8 cellular contexts compared by ENCODE assay signal in the genomic region with DNA sequence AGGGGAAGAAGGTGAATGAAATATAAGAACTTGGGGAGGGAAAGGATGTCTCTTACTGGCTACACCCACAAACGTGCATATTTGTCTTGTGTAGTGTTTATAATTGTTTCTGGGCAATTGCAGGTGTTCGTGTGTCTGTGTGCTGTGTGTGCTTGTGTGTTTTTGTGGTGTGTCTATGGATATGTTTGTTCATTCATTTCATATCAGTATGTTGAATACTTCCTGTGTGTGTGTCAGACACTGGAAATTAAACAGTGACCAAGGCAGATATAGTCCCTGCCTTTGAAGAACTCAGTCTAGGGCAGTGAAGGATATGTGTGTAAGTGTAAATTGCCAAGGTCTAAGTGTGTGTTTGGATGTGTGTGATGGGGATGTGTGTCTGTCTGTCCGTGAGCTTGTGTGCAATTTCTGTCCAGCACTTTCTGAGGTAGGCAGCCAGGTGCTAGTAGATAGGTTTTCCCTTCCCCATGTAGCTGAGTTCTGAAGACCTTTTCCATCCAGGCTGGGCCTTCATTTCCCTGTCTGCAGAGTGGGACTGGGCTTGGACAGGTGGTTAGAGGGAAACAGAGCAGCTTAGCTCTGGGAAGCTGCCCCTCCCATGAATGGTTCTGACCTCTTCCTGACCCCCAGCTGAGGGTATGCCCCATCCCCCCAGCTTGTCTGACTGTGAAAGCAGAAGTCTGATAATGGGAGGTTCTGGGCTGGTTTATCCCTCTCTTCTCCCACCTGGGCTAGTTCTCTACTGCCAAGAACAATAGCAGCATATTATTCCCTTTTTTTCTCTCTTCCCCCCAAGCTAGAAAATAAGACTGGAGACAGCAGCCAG. TPM values are rescaled to one million over a fixed set of nuclear protein-coding genes. Genes with fewer than 3 reads are reported as not detected.
DNase-seq lines count a peak whose midpoint lies in the region; TF ChIP-seq lines count a peak whose summit lies in the region.

No MANE protein-coding gene starts in this region.

- peaks cover 34% of the 10 kb centered on the region for H3K79me2 ChIP-seq in SU-DHL-6 (ENCODE audit: insufficient read depth, low read length)
- H3K79me2 ChIP-seq in GM23248 (ENCODE audit: insufficient read depth), result peaks cover 22% of the 10 kb centered on the region

- H3K4me1 ChIP-seq in BLaER1, result peaks cover 40% of the 10 kb centered on the region
- H3K4me1 ChIP-seq in iPS-20b (ENCODE audit: insufficient read depth, low read length), result peaks cover 40% of the 10 kb centered on the region
- H3K4me1 ChIP-seq in GM23248 (ENCODE audit: insufficient read depth), result no peaks in the 10 kb centered on the region
- peaks cover 7 to 11% of the 10 kb centered on the region in 2 donors for H3K4me1 ChIP-seq in thyroid gland

- H3K4me3 ChIP-seq in BLaER1 (no peak overlapping the region), SU-DHL-6 (ENCODE audit: insufficient read depth, low read length, poor library complexity, severe bottlenecking) (no peak overlapping the region), iPS-20b (ENCODE audit: low read length) (peak overlapping the region; percentile 77), GM23248 (no peak overlapping the region), thyroid gland (replicated peaks in 1 of 3) (no peak overlapping the region)

- H3K27ac ChIP-seq in BLaER1 (no peak overlapping the region), SU-DHL-6 (ENCODE audit: low read depth, low read length) (peak overlapping the region; percentile 46), iPS-20b (ENCODE audit: low read length) (peak overlapping the region; percentile 73), GM23248 (no peak overlapping the region), thyroid gland (no peak overlapping the region)

- H3F3A ChIP-seq in SU-DHL-6 (ENCODE audit: insufficient read depth) (peaks cover 13% of the 10 kb centered on the region), GM23248 (ENCODE audit: insufficient read depth) (no peaks in the 10 kb centered on the region)

- H3K9me3 ChIP-seq in BLaER1 (no peaks in the 10 kb centered on the region), SU-DHL-6 (ENCODE audit: insufficient read depth, low read length) (no peaks in the 10 kb centered on the region), iPS-20b (ENCODE audit: insufficient read depth, low read depth, low read length) (no peaks in the 10 kb centered on the region), GM23248 (ENCODE audit: low read depth) (no peaks in the 10 kb centered on the region), thyroid gland (no peaks in the 10 kb centered on the region)

- H3K36me3 ChIP-seq in BLaER1, result peaks cover 38% of the 10 kb centered on the region
- no peaks in the 10 kb centered on the region for H3K36me3 ChIP-seq in SU-DHL-6 (ENCODE audit: low read length)
- H3K36me3 ChIP-seq in iPS-20b (ENCODE audit: insufficient read depth, low read depth, low read length), result peaks cover 31% of the 10 kb centered on the region
- peaks cover 7% of the 10 kb centered on the region; the same call in 1 of the 2 replicates for H3K36me3 ChIP-seq in GM23248 (ENCODE audit: low read depth)
- H3K36me3 ChIP-seq in thyroid gland, result peaks cover 4 to 8% of the 10 kb centered on the region in 2 donors

- H3K27me3 ChIP-seq in BLaER1, result no peaks in the 10 kb centered on the region
- no peaks in the 10 kb centered on the region for H3K27me3 ChIP-seq in SU-DHL-6 (ENCODE audit: low read length)
- H3K27me3 ChIP-seq in iPS-20b (ENCODE audit: insufficient read depth, low read length), result no peaks in the 10 kb centered on the region
- H3K27me3 ChIP-seq in GM23248 (replicated peaks; ENCODE audit: insufficient read depth), result no peaks in the 10 kb centered on the region
- no peaks in the 10 kb centered on the region for H3K27me3 ChIP-seq in thyroid gland

- H3K9ac ChIP-seq in BLaER1 (peak overlapping the region; percentile 57), SU-DHL-6 (ENCODE audit: low read length) (0 out of 2 replicates have a peak overlapping the region, but pooled peaks have one; percentile 6), iPS-20b (ENCODE audit: low read depth, low read length) (peak overlapping the region; percentile 65; the same call in 1 of the 2 replicates), GM23248 (no peak overlapping the region)

- H4K20me1 ChIP-seq in BLaER1, result peaks cover 68% of the 10 kb centered on the region
- peaks cover 4% of the 10 kb centered on the region; the same call in 1 of the 2 replicates for H4K20me1 ChIP-seq in SU-DHL-6 (ENCODE audit: low read depth, low read length)
- H4K20me1 ChIP-seq in GM23248 (ENCODE audit: insufficient read depth), result no peaks in the 10 kb centered on the region

- in situ Hi-C loops in GM13976 (cut with MboI; ENCODE audit: low sequenced_read_pairs, unreplicated experiment), result no loop called here
- in situ Hi-C loops in GM23248 (cut with MboI), result no loop called here

- peak overlapping the region; percentile 56 for H3K4me2 ChIP-seq in BLaER1
- peak overlapping the region; percentile 24 for H3K4me2 ChIP-seq in SU-DHL-6 (ENCODE audit: low read depth, low read length, poor library complexity, severe bottlenecking)
- no peak overlapping the region for H3K4me2 ChIP-seq in GM23248 (ENCODE audit: unreplicated experiment)

- no peak for TF ChIP-seq POLR2A in thyroid gland (IDR thresholded peaks at IDR 0.05)

- intact Hi-C loops in thyroid gland (cut with DNase I), result no loop called here

- DNase-seq in GM13976 (ENCODE audit: low spot score) (peak; percentile 62), NCI-H526 treated with DMSO at 0.1 percent for 48 hours (lab: John Stamatoyannopoulos, UW) (no peak), GM23248 (no peak), NCI-H226 (no peak), thyroid gland (no peak)

- TF ChIP-seq CTCF in GM13976 (IDR thresholded peaks at IDR 0.05; ENCODE audit: borderline replicate concordance, control extremely low read depth, extremely low read depth, insufficient read depth, missing control alignments), result no peak
- no peak for TF ChIP-seq CTCF in SU-DHL-6 (IDR thresholded peaks at IDR 0.05; ENCODE audit: insufficient read depth, low read length, poor library complexity, severe bottlenecking)
- TF ChIP-seq CTCF in thyroid gland (IDR thresholded peaks at IDR 0.05), result no peak

- 62 to 68% methylated on average over 3 of the region's 3 CpGs for WGBS in GM23248 (ENCODE audit: low coverage in 1 of 2, low lambda C conversion rate in 2 of 2, missing lambda C conversion rate in 2 of 2), 2 experiments
- 59 to 64% methylated on average over 3 of the region's 3 CpGs for WGBS in thyroid gland, 2 donors

- H3K9me2 ChIP-seq in SU-DHL-6 (replicated peaks; ENCODE audit: insufficient read depth, low read length) (no peaks in the 10 kb centered on the region), GM23248 (ENCODE audit: insufficient read depth) (no peaks in the 10 kb centered on the region)

- H2AFZ ChIP-seq in SU-DHL-6 (ENCODE audit: low read depth, low read length, severe bottlenecking) (no peak overlapping the region), GM23248 (no peak overlapping the region)

RNA-seq across cellular contexts. Expression of gene AGO1, which starts 3.8 kb away (rescaled TPM):
- total RNA-seq in GM23248 (2014; rRNA removed; shearing (Covaris generic)), result 11.0 and 13.8 TPM in 2 replicates
- 5.5 and 6.1 TPM in 2 replicates for polyA plus RNA-seq in GM23248 (2016; fragmentation: Nextera tagmentation; extraction: Ambion mirVana)
- total RNA-seq in thyroid gland, result 10 to 100 TPM; 21.8 to 27.7 (median 25.4) TPM

RNA-seq across cellular contexts. Expression of gene AGO3, which starts 44.1 kb away (rescaled TPM):
- 7.9 and 26.7 TPM in 2 replicates for total RNA-seq in GM23248 (2014; rRNA removed; shearing (Covaris generic))
- 14.2 and 14.8 TPM in 2 replicates for polyA plus RNA-seq in GM23248 (2016; fragmentation: Nextera tagmentation; extraction: Ambion mirVana)
- total RNA-seq in thyroid gland, result 10 to 100 TPM; 21.2 to 48.5 (median 31.6) TPM

Comparison
In these comparisons a context has a peak if more than half of its experiments do, and no peak if none do; other contexts are left out.
1. H3K27ac ChIP-seq: peak in SU-DHL-6 (single experiment) and iPS-20b (single experiment); none in BLaER1 (single experiment), GM23248 (single experiment) and thyroid gland (0 of 3).